Comparison of ENCODE assay signal across 26 cellular contexts in genomic region chrX:123698979-123699378, GRCh38. TPM values are rescaled to one million over a fixed set of nuclear protein-coding genes. Genes with fewer than 3 reads are reported as not detected.
DNase-seq lines count a peak whose midpoint lies in the region; ATAC-seq, FAIRE-seq and TF ChIP-seq lines count a peak whose summit lies in the region.
"Had no signal": no experiment of that assay in that cellular context is flagged by ENCODE, and none has a peak within 500 bp of the region (broad histone marks: within the 10 kb centered on the region; RNA-seq: fewer than 3 reads in every experiment).

No MANE protein-coding gene starts in this region.

- no peaks in the 10 kb centered on the region for H3K36me3 ChIP-seq in left lung
- H3K36me3 ChIP-seq: ascending aorta, upper lobe of left lung had no signal

- ATAC-seq in left lung = peak; percentile 35
- ATAC-seq in GM18909 (IDR thresholded peaks at IDR 0.05; ENCODE audit: poor library complexity, unreplicated experiment) = no peak
- ATAC-seq: activated CD4-positive, CD25-positive, alpha-beta regulatory T cell treated with anti-CD3 and anti-CD28 coated beads, Interleukin-2, amount 50 U/mL, for 24 hours; GM23338 had no signal

- no peak for TF ChIP-seq CTCF in left lung (IDR thresholded peaks at IDR 0.05)

- peak; percentile 43 for FAIRE-seq in colon (lab: Jason Lieb, UNC)
- FAIRE-seq: RCC 7860, TTC549 had no signal

- intact Hi-C loops in left lung (cut with DNase I) = no loop called here

- H3K4me3 ChIP-seq in left lung = no peak overlapping the region
- H3K4me3 ChIP-seq: ascending aorta, esophagus muscularis mucosa, GM23338, SJCRH30, upper lobe of left lung had no signal

- H3K27me3 ChIP-seq in left lung = no peaks in the 10 kb centered on the region
- H3K27me3 ChIP-seq: ascending aorta, esophagus muscularis mucosa, SJCRH30, upper lobe of left lung had no signal

- H3K4me1 ChIP-seq in left lung = no peaks in the 10 kb centered on the region
- H3K4me1 ChIP-seq: ascending aorta, SJCRH30, upper lobe of left lung had no signal

- H3K9me3 ChIP-seq in left lung = no peaks in the 10 kb centered on the region
- H3K9me3 ChIP-seq: ascending aorta, esophagus muscularis mucosa, SJCRH30, upper lobe of left lung had no signal

- no peak overlapping the region for H3K27ac ChIP-seq in left lung
- H3K27ac ChIP-seq: ascending aorta, esophagus muscularis mucosa, SJCRH30, upper lobe of left lung had no signal

- peak; percentile 3 for DNase-seq in NCI-H1105 treated with DMSO at 0.1 percent for 48 hours (lab: John Stamatoyannopoulos, UW)
- no peak for DNase-seq in NCI-H1105 (lab: John Stamatoyannopoulos, UW)
- DNase-seq in M059J (ENCODE audit: low read depth) = peak; percentile 12
- DNase-seq in left lung = no peak
- no peak for DNase-seq in NCI-H226
- no peak for DNase-seq in 8988T
- DNase-seq: activated CD4-positive, alpha-beta memory T cell treated with anti-CD3 and anti-CD28 coated beads for 36 hours; AML-193; CD4-positive, alpha-beta memory T cell; glutamatergic neuron; MM.1S; naive B cell; NCI-H1436; NCI-H345; occipital lobe; substantia nigra; upper lobe of left lung had no signal

RNA-seq across cellular contexts. Expression of gene THOC2, which starts 33.9 kb away (rescaled TPM):
- 64.6 and 111 TPM in 2 replicates for total RNA-seq in M059J (2014; rRNA removed; shearing (Covaris generic))
- total RNA-seq in left lung = 10 to 100 TPM; 78.2 to 87.7 TPM

Comparison
In these comparisons a context has a peak if more than half of its experiments do, and no peak if none do; other contexts are left out.
1. DNase-seq: peak in NCI-H1105 treated with DMSO at 0.1 percent for 48 hours (single experiment) and M059J (single experiment); none in NCI-H1105 (single experiment), left lung (0 of 2), NCI-H226 (single experiment) and 8988T (single experiment).